In genomic region chr11:804599-804964, GRCh38 we compare ENCODE assay signal across 1 cellular context.
TF ChIP-seq lines count a peak whose summit lies in the region.

No MANE protein-coding gene starts in this region.

TF ChIP-seq in HepG2, 621 proteins besides CTCF, POLR2A, EP300 and RAD21 (continues in another document):
- TF ChIP-seq HOXA9 (CRISPR knock-in tag; IDR thresholded peaks at IDR 0.05; ENCODE audit: borderline replicate concordance) (no peak), CREBL2 (CRISPR knock-in tag; IDR thresholded peaks at IDR 0.05; ENCODE audit: borderline replicate concordance) (no peak), GRHL1 (CRISPR knock-in tag; conservative IDR thresholded peaks at IDR 0.05) (no peak), KLF6 (CRISPR knock-in tag; IDR thresholded peaks at IDR 0.05) (no peak), PITX1 (CRISPR knock-in tag; IDR thresholded peaks at IDR 0.05) (no peak), CBX1 (IDR thresholded peaks at IDR 0.05; ENCODE audit: low read depth) (no peak), NFRKB (IDR thresholded peaks at IDR 0.05) (no peak), MNT (IDR thresholded peaks at IDR 0.05) (no peak), ZNF770 (CRISPR knock-in tag; IDR thresholded peaks at IDR 0.05) (no peak), JARID2 (CRISPR knock-in tag; IDR thresholded peaks at IDR 0.05; ENCODE audit: insufficient replicate concordance) (no peak), ZNF101 (CRISPR knock-in tag; IDR thresholded peaks at IDR 0.05; ENCODE audit: borderline replicate concordance, low read depth) (no peak), ZFP90 (CRISPR knock-in tag; IDR thresholded peaks at IDR 0.05; ENCODE audit: borderline replicate concordance) (no peak), ONECUT2 (CRISPR knock-in tag; IDR thresholded peaks at IDR 0.05) (no peak), HMG20A (CRISPR knock-in tag; IDR thresholded peaks at IDR 0.05; ENCODE audit: borderline replicate concordance) (no peak), RERE (CRISPR knock-in tag; IDR thresholded peaks at IDR 0.05; ENCODE audit: low read depth) (no peak), ZNF33A (CRISPR knock-in tag; IDR thresholded peaks at IDR 0.05; ENCODE audit: borderline replicate concordance) (no peak), NRL (CRISPR knock-in tag; IDR thresholded peaks at IDR 0.05; ENCODE audit: borderline replicate concordance) (peak; percentile 45; the same call in 1 of the 2 replicates), ZNF710 (CRISPR knock-in tag; IDR thresholded peaks at IDR 0.05; ENCODE audit: borderline replicate concordance) (0 out of 2 replicates have a peak, but pooled peaks have one; percentile 5), ZNF501 (CRISPR knock-in tag; IDR thresholded peaks at IDR 0.05) (no peak)
- TF ChIP-seq, protein P1, sequence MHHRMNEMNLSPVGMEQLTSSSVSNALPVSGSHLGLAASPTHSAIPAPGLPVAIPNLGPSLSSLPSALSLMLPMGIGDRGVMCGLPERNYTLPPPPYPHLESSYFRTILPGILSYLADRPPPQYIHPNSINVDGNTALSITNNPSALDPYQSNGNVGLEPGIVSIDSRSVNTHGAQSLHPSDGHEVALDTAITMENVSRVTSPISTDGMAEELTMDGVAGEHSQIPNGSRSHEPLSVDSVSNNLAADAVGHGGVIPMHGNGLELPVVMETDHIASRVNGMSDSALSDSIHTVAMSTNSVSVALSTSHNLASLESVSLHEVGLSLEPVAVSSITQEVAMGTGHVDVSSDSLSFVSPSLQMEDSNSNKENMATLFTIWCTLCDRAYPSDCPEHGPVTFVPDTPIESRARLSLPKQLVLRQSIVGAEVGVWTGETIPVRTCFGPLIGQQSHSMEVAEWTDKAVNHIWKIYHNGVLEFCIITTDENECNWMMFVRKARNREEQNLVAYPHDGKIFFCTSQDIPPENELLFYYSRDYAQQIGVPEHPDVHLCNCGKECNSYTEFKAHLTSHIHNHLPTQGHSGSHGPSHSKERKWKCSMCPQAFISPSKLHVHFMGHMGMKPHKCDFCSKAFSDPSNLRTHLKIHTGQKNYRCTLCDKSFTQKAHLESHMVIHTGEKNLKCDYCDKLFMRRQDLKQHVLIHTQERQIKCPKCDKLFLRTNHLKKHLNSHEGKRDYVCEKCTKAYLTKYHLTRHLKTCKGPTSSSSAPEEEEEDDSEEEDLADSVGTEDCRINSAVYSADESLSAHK (CRISPR knock-in tag; IDR thresholded peaks at IDR 0.05; ENCODE audit: borderline replicate concordance), result no peak
- TF ChIP-seq, protein P2, sequence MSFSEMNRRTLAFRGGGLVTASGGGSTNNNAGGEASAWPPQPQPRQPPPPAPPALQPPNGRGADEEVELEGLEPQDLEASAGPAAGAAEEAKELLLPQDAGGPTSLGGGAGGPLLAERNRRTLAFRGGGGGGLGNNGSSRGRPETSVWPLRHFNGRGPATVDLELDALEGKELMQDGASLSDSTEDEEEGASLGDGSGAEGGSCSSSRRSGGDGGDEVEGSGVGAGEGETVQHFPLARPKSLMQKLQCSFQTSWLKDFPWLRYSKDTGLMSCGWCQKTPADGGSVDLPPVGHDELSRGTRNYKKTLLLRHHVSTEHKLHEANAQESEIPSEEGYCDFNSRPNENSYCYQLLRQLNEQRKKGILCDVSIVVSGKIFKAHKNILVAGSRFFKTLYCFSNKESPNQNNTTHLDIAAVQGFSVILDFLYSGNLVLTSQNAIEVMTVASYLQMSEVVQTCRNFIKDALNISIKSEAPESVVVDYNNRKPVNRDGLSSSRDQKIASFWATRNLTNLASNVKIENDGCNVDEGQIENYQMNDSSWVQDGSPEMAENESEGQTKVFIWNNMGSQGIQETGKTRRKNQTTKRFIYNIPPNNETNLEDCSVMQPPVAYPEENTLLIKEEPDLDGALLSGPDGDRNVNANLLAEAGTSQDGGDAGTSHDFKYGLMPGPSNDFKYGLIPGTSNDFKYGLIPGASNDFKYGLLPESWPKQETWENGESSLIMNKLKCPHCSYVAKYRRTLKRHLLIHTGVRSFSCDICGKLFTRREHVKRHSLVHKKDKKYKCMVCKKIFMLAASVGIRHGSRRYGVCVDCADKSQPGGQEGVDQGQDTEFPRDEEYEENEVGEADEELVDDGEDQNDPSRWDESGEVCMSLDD (CRISPR knock-in tag; IDR thresholded peaks at IDR 0.05; ENCODE audit: borderline replicate concordance), result peak; percentile 54; the same call in 1 of the 2 replicates
- TF ChIP-seq, protein P3, sequence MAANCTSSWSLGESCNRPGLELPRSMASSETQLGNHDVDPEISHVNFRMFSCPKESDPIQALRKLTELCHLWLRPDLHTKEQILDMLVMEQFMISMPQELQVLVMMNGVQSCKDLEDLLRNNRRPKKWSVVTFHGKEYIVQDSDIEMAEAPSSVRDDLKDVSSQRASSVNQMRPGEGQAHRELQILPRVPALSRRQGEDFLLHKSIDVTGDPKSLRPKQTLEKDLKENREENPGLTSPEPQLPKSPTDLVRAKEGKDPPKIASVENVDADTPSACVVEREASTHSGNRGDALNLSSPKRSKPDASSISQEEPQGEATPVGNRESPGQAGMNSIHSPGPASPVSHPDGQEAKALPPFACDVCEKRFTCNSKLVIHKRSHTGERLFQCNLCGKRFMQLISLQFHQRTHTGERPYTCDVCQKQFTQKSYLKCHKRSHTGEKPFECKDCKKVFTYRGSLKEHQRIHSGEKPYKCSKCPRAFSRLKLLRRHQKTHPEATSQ (CRISPR knock-in tag; IDR thresholded peaks at IDR 0.05; ENCODE audit: borderline replicate concordance), result 0 out of 2 replicates have a peak, but pooled peaks have one; percentile 2
- TF ChIP-seq, protein P4, sequence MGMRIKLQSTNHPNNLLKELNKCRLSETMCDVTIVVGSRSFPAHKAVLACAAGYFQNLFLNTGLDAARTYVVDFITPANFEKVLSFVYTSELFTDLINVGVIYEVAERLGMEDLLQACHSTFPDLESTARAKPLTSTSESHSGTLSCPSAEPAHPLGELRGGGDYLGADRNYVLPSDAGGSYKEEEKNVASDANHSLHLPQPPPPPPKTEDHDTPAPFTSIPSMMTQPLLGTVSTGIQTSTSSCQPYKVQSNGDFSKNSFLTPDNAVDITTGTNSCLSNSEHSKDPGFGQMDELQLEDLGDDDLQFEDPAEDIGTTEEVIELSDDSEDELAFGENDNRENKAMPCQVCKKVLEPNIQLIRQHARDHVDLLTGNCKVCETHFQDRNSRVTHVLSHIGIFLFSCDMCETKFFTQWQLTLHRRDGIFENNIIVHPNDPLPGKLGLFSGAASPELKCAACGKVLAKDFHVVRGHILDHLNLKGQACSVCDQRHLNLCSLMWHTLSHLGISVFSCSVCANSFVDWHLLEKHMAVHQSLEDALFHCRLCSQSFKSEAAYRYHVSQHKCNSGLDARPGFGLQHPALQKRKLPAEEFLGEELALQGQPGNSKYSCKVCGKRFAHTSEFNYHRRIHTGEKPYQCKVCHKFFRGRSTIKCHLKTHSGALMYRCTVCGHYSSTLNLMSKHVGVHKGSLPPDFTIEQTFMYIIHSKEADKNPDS (CRISPR knock-in tag; IDR thresholded peaks at IDR 0.05), result 0 out of 2 replicates have a peak, but pooled peaks have one; percentile 50
